ENCODE assay signal across 30 cellular contexts in the genomic region with DNA sequence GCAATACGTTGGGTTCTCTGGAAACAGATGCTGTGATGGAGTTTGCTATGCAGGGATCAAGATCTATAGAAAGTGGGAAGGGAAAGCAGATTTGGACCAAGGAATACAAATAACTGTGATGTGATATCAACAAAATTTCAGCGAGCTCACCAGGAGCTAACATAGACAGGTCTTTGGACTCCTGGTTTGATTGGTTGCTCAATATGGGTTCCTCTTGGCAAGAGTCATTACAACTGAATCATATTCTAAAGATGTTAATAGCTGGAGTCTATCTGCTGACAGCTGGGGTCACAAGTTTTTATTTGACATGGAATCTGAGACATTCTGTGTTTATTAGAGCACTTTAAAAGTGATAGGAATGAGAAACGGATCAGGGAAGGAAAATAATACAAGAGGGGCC.
"Had no signal": no experiment of that assay in that cellular context is flagged by ENCODE, and none has a peak within 500 bp of the region (broad histone marks: within the 10 kb centered on the region; RNA-seq: fewer than 3 reads in every experiment).

No MANE protein-coding gene starts in this region.

- ATAC-seq: activated CD4-positive, CD25-positive, alpha-beta regulatory T cell treated with anti-CD3 and anti-CD28 coated beads, Interleukin-2, amount 50 U/mL, for 24 hours; activated CD8-positive, alpha-beta memory T cell treated with anti-CD3 and anti-CD28 coated beads, Interleukin-2, amount 10 ng/mL, durations not matched to agents 7 days and 5 days; activated CD8-positive, alpha-beta T cell treated with anti-CD3 and anti-CD28 coated beads, Interleukin-2, amount 10 ng/mL, durations not matched to agents 7 days and 5 days; activated naive CD4-positive, alpha-beta T cell treated with anti-CD3 and anti-CD28 coated beads, Interleukin-2, amount 50 U/mL, for 72 hours; activated T-cell treated with anti-CD3 and anti-CD28 coated beads, Interleukin-2, amount 50 U/mL, for 72 hours; esophagus mucosa; foreskin keratinocyte; gastrocnemius medialis; T-helper 17 cell had no signal

- DNase-seq: activated B cell treated with CpG ODN at 0.5 μM for 24 hours; activated CD4-positive, alpha-beta memory T cell treated with anti-CD3 and anti-CD28 coated beads for 36 hours; activated CD4-positive, alpha-beta T cell treated with anti-CD3 and anti-CD28 coated beads for 48 hours; activated CD4-positive, alpha-beta T cell treated with anti-CD3 and anti-CD28 coated beads, Interleukin-2, amount 50 U/mL, for 1 hour; activated CD8-positive, alpha-beta memory T cell treated with anti-CD3 and anti-CD28 coated beads, Interleukin-2, amount 10 ng/mL, durations not matched to agents 7 days and 5 days; activated CD8-positive, alpha-beta memory T cell treated with anti-CD3 and anti-CD28 coated beads, Interleukin-2, amount 50 U/mL, for 4 hours; activated CD8-positive, alpha-beta T cell treated with anti-CD3 and anti-CD28 coated beads, Interleukin-2, amount 10 ng/mL, durations not matched to agents 7 days and 5 days; activated gamma-delta T cell; activated naive CD4-positive, alpha-beta T cell; activated naive CD4-positive, alpha-beta T cell treated with anti-CD3 and anti-CD28 coated beads, Interleukin-2, amount 10 ng/mL, durations not matched to agents 7 days and 5 days; activated naive CD8-positive, alpha-beta T cell treated with anti-CD3 and anti-CD28 coated beads, Interleukin-2, amount 10 ng/mL, durations not matched to agents 7 days and 5 days; activated T-cell treated with anti-CD3 and anti-CD28 coated beads, Interleukin-2, amount 50 U/mL, for 24 hours; activated T-cell treated with anti-CD3 and anti-CD28 coated beads, Interleukin-2, amount 50 U/mL, for 72 hours; caudate nucleus; colonic mucosa; dorsolateral prefrontal cortex; effector memory CD4-positive, alpha-beta T cell; endodermal cell; gastrocnemius medialis; glutamatergic neuron; heart left ventricle; T-helper 1 cell; T-helper 17 cell; T1000; WERI-Rb-1 had no signal

- H3K4me3 ChIP-seq: ascending aorta, colonic mucosa, dorsolateral prefrontal cortex, gastrocnemius medialis, heart left ventricle had no signal
